ENCODE assay signal across 19 cellular contexts in the genomic region with DNA sequence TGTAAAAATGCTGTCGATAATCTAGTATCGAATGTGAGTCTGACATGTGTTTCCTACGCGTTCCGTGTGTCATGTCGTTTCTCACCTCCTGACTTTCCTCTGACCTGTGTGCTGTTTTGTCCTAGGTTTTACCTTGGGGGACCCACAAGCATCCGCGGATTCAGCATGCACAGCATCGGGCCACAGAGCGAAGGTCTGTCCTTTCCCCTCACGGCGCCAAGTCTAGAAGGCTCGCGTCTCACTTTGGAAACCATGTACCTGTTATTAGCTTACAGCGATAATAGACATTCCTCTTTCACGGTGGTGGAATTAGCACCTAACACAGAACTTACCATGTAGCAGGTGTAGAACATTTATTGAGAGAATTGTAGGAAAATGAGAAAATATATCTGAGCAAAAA. TPM values are rescaled to one million over a fixed set of nuclear protein-coding genes. Genes with fewer than 3 reads are reported as not detected.
DNase-seq lines count a peak whose midpoint lies in the region; ATAC-seq, FAIRE-seq and TF ChIP-seq lines count a peak whose summit lies in the region.
"Had no signal": no experiment of that assay in that cellular context is flagged by ENCODE, and none has a peak within 500 bp of the region (broad histone marks: within the 10 kb centered on the region; RNA-seq: fewer than 3 reads in every experiment).

No MANE protein-coding gene starts in this region.

- no peak overlapping the region for H3K4me2 ChIP-seq in endothelial cell of umbilical vein (ENCODE audit: insufficient read depth, low read length)

- H3K27me3 ChIP-seq in endothelial cell of umbilical vein (ENCODE audit: control insufficient read depth in 2 of 2, insufficient read depth in 2 of 2, low read length in 2 of 2) (no peaks in the 10 kb centered on the region), right lobe of liver (no peaks in the 10 kb centered on the region)

- no peak for TF ChIP-seq POLR2A in endothelial cell of umbilical vein (IDR thresholded peaks at IDR 0.05; ENCODE audit: low read depth, low read length)
- no peak for TF ChIP-seq POLR2A in right lobe of liver (IDR thresholded peaks at IDR 0.05)
- no peak for TF ChIP-seq POLR2A in erythroblast (IDR thresholded peaks at IDR 0.05; ENCODE audit: low read length)

- no peaks in the 10 kb centered on the region for H4K20me1 ChIP-seq in endothelial cell of umbilical vein (replicated peaks; ENCODE audit: control insufficient read depth, extremely low read depth, insufficient read depth, low read length)

- no peak for TF ChIP-seq CTCF in endothelial cell of umbilical vein (IDR thresholded peaks at IDR 0.05; ENCODE audit: extremely low read depth in 1 of 2, insufficient read depth in 1 of 2, low read depth in 1 of 2, low read length in 2 of 2)
- TF ChIP-seq CTCF in right lobe of liver (IDR thresholded peaks at IDR 0.05), result no peak

- no peak overlapping the region for H3K4me3 ChIP-seq in endothelial cell of umbilical vein (replicated peaks in 1 of 3; ENCODE audit: insufficient read depth in 1 of 3, low read depth in 1 of 3, low read length in 3 of 3)
- no peak overlapping the region for H3K4me3 ChIP-seq in right lobe of liver
- H3K4me3 ChIP-seq: HAP-1 had no signal

- H3K4me1 ChIP-seq in endothelial cell of umbilical vein (ENCODE audit: control insufficient read depth, extremely low read depth, insufficient read depth, low read length) (no peaks in the 10 kb centered on the region), right lobe of liver (no peaks in the 10 kb centered on the region)

- ATAC-seq in activated naive CD4-positive, alpha-beta T cell treated with anti-CD3 and anti-CD28 coated beads, Interleukin-2, amount 50 U/mL, for 72 hours, result no peak
- ATAC-seq in sciatic nerve (no peak), right lobe of liver (no peak)

- peaks cover 0 to 33% of the 10 kb centered on the region in 2 experiments for H3K36me3 ChIP-seq in endothelial cell of umbilical vein (ENCODE audit: control insufficient read depth in 2 of 2, extremely low read depth in 1 of 2, insufficient read depth in 2 of 2, low read length in 2 of 2)
- peaks cover 0 to 81% (median 35%) of the 10 kb centered on the region in 4 donors for H3K36me3 ChIP-seq in right lobe of liver

- WGBS in right lobe of liver (ENCODE audit: insufficient coverage, low coverage, low lambda C conversion rate, missing lambda C conversion rate), result 95% methylated on average over 16 of the region's 16 CpGs

- H2AFZ ChIP-seq in endothelial cell of umbilical vein (ENCODE audit: low read depth, low read length), result no peak overlapping the region

- H3K79me2 ChIP-seq in endothelial cell of umbilical vein (ENCODE audit: control insufficient read depth, insufficient read depth, low read length), result no peaks in the 10 kb centered on the region

- no peaks in the 10 kb centered on the region for H3K9me3 ChIP-seq in endothelial cell of umbilical vein (replicated peaks; ENCODE audit: control insufficient read depth, insufficient read depth, low read length)
- no peaks in the 10 kb centered on the region for H3K9me3 ChIP-seq in right lobe of liver
- H3K9me3 ChIP-seq: HAP-1 had no signal

- no peak overlapping the region for H3K9ac ChIP-seq in endothelial cell of umbilical vein (replicated peaks; ENCODE audit: extremely low read depth, insufficient read depth, low read length)

- dilution Hi-C loops in endothelial cell of umbilical vein (cut with MboI; ENCODE audit: extremely low pct_ligation_motif_present, low sequenced_read_pairs), result no loop called here

- BruUV-seq in endothelial cell of umbilical vein (replicated peaks; lab: Mats Ljungman, UMichigan), result no TSS peak

- FAIRE-seq in endothelial cell of umbilical vein (lab: Jason Lieb, UNC), result peak; percentile 37
- FAIRE-seq: GM12891, GM18507, H54 had no signal

- POLR2A ChIA-PET in endothelial cell of umbilical vein (lab: Charles Lee), result no interaction called here

- CTCF ChIA-PET in endothelial cell of umbilical vein (lab: Charles Lee), result interaction anchor here (1.6 kb wide), 1 partner anchor 10 kb away, joined by 4 read pairs; no protein-coding TSS in a partner anchor

- no peak for DNase-seq in activated naive CD4-positive, alpha-beta T cell treated with anti-CD3 and anti-CD28 coated beads, Interleukin-2, amount 50 U/mL, for 72 hours (ENCODE audit: low spot score in 2 of 2)
- DNase-seq in activated naive CD4-positive, alpha-beta T cell (lab: John Stamatoyannopoulos, UW), result no peak
- DNase-seq in endothelial cell of umbilical vein (ENCODE audit: low read depth, low spot score) (no peak), sciatic nerve (ENCODE audit: low spot score) (peak; percentile 50), right lobe of liver (no peak), erythroblast (lab: John Stamatoyannopoulos, UW) (no peak)
- DNase-seq: C1 segment of cervical spinal cord; Calu3; CD4-positive, alpha-beta memory T cell; COR-L47; DMS53; DMS79 treated with DMSO at 0.1 percent for 48 hours; GF-D8; GOT3; HFFc6 had no signal

- no peaks in the 10 kb centered on the region for H3K9me1 ChIP-seq in endothelial cell of umbilical vein (replicated peaks; ENCODE audit: control insufficient read depth, extremely low read depth, insufficient read depth, low read length)

- peaks cover 5 to 11% of the 10 kb centered on the region in 2 donors for H3K36me3 Mint-ChIP-seq in activated naive CD4-positive, alpha-beta T cell treated with anti-CD3 and anti-CD28 coated beads, Interleukin-2, amount 50 U/mL, for 72 hours

- no peak overlapping the region for H3K27ac ChIP-seq in endothelial cell of umbilical vein (ENCODE audit: insufficient read depth, low read depth, low read length)
- no peak overlapping the region for H3K27ac ChIP-seq in right lobe of liver

- H3K9me3 Mint-ChIP-seq in activated naive CD4-positive, alpha-beta T cell treated with anti-CD3 and anti-CD28 coated beads, Interleukin-2, amount 50 U/mL, for 72 hours, result no peaks in the 10 kb centered on the region
- H3K9me3 Mint-ChIP-seq: CD4-positive, alpha-beta memory T cell; HFFc6 had no signal

- intact Hi-C loops in endothelial cell of umbilical vein (cut with micrococcal nuclease), result no loop called here
- intact Hi-C loops in sciatic nerve (cut with DNase I), result no loop called here
- intact Hi-C loops in right lobe of liver (cut with DNase I), result no loop called here

- peak overlapping the region; percentile 7 to 68 for H3K27ac Mint-ChIP-seq in activated naive CD4-positive, alpha-beta T cell treated with anti-CD3 and anti-CD28 coated beads, Interleukin-2, amount 50 U/mL, for 72 hours
- H3K27ac Mint-ChIP-seq: CD4-positive, alpha-beta memory T cell; HFFc6 had no signal

TF ChIP-seq in endothelial cell of umbilical vein, 7 proteins besides CTCF, POLR2A, EP300 and RAD21:
- TF ChIP-seq GATA2 (IDR thresholded peaks at IDR 0.05; ENCODE audit: insufficient read depth, insufficient read length, low read depth, low read length), result no peak
- TF ChIP-seq EZH2 (IDR thresholded peaks at IDR 0.05; ENCODE audit: borderline replicate concordance, low read depth, low read length, severe bottlenecking), result no peak
- no peak for TF ChIP-seq JUN (IDR thresholded peaks at IDR 0.05; ENCODE audit: borderline replicate concordance, insufficient read depth, insufficient read length, low read depth)
- no peak for TF ChIP-seq POLR2AphosphoS5 (IDR thresholded peaks at IDR 0.05; ENCODE audit: insufficient read depth, low read depth, low read length)
- TF ChIP-seq MYC (IDR thresholded peaks at IDR 0.05; ENCODE audit: low read depth, low read length), result no peak
- TF ChIP-seq, protein P1, sequence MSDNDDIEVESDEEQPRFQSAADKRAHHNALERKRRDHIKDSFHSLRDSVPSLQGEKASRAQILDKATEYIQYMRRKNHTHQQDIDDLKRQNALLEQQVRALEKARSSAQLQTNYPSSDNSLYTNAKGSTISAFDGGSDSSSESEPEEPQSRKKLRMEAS (IDR thresholded peaks at IDR 0.05; ENCODE audit: insufficient read depth, insufficient read length), result no peak

RNA-seq across cellular contexts. Expression of a gene that starts 28.6 kb away (rescaled TPM):
- 10 to 100 TPM; 41.7 to 51.1 TPM for total RNA-seq in activated naive CD4-positive, alpha-beta T cell treated with anti-CD3 and anti-CD28 coated beads, Interleukin-2, amount 50 U/mL, for 72 hours
- total RNA-seq in endothelial cell of umbilical vein, result 55.9 and 56.2 TPM in 2 replicates
- 41.0 and 42.9 TPM in 2 replicates for polyA plus RNA-seq in endothelial cell of umbilical vein
- polyA plus RNA-seq in endothelial cell of umbilical vein (2011; cell fraction: cytosol; rRNA removed), result 39.5 and 48.0 TPM in 2 replicates
- polyA plus RNA-seq in endothelial cell of umbilical vein (2011; cell fraction: nucleus; rRNA removed), result 37.1 and 41.4 TPM in 2 replicates
- 71.9 and 81.2 TPM in 2 replicates for polyA plus RNA-seq in endothelial cell of umbilical vein (2012)
- 37.1 and 38.4 TPM in 2 replicates for polyA minus RNA-seq in endothelial cell of umbilical vein
- polyA minus RNA-seq in endothelial cell of umbilical vein (2011; cell fraction: cytosol; rRNA and poly(A)+ RNA removed), result 26.5 TPM
- 17.5 and 17.6 TPM in 2 replicates for polyA minus RNA-seq in endothelial cell of umbilical vein (2011; cell fraction: nucleus; rRNA and poly(A)+ RNA removed)
- total RNA-seq in sciatic nerve, result 28.0 TPM
- 10 to 100 TPM; 17.5 to 39.5 (median 21.0) TPM for total RNA-seq in right lobe of liver

RNA-seq across cellular contexts. Expression of a gene that starts 40.3 kb away (rescaled TPM):
- total RNA-seq in activated naive CD4-positive, alpha-beta T cell treated with anti-CD3 and anti-CD28 coated beads, Interleukin-2, amount 50 U/mL, for 72 hours, result 10 to 100 TPM; 21.6 to 73.7 TPM
- total RNA-seq in endothelial cell of umbilical vein (151 and 155 TPM in 2 replicates), sciatic nerve (38.2 TPM), right lobe of liver (10 to 100 TPM; 14.2 to 21.3 (median 15.2) TPM)
- 162 and 166 TPM in 2 replicates for polyA plus RNA-seq in endothelial cell of umbilical vein
- 199 and 231 TPM in 2 replicates for polyA plus RNA-seq in endothelial cell of umbilical vein (2011; cell fraction: cytosol; rRNA removed)
- 96.4 and 111 TPM in 2 replicates for polyA plus RNA-seq in endothelial cell of umbilical vein (2011; cell fraction: nucleus; rRNA removed)
- 141 TPM in 2 replicates for polyA plus RNA-seq in endothelial cell of umbilical vein (2012)
- polyA minus RNA-seq in endothelial cell of umbilical vein, result 95.1 and 97.9 TPM in 2 replicates
- 17.4 TPM for polyA minus RNA-seq in endothelial cell of umbilical vein (2011; cell fraction: cytosol; rRNA and poly(A)+ RNA removed)
- 22.0 and 26.0 TPM in 2 replicates for polyA minus RNA-seq in endothelial cell of umbilical vein (2011; cell fraction: nucleus; rRNA and poly(A)+ RNA removed)
